9 cellular contexts compared by ENCODE assay signal in genomic region chr18:79525556-79526467, GRCh38.
DNase-seq lines count a peak whose midpoint lies in the region; ATAC-seq and TF ChIP-seq lines count a peak whose summit lies in the region.
"Had no signal": no experiment of that assay in that cellular context is flagged by ENCODE, and none has a peak within 500 bp of the region (broad histone marks: within the 10 kb centered on the region; RNA-seq: fewer than 3 reads in every experiment).

No MANE protein-coding gene starts in this region.

- no peak overlapping the region for H3K4me3 Mint-ChIP-seq in MCF 10A (ENCODE audit: unreplicated experiment)

- H3K9me3 ChIP-seq in breast epithelium = no peaks in the 10 kb centered on the region

- no peaks in the 10 kb centered on the region for H3K4me1 Mint-ChIP-seq in MCF 10A (ENCODE audit: insufficient read depth, unreplicated experiment)

- H3K4me3 ChIP-seq in breast epithelium = peak overlapping the region in 2 of 3 donors; percentile 20 to 45

- H3K36me3 ChIP-seq in breast epithelium = no peaks in the 10 kb centered on the region

- ATAC-seq in HG03039 (IDR thresholded peaks at IDR 0.05; ENCODE audit: unreplicated experiment) = no peak
- ATAC-seq: activated CD4-positive, CD25-positive, alpha-beta regulatory T cell treated with anti-CD3 and anti-CD28 coated beads, Interleukin-2, amount 50 U/mL, for 24 hours had no signal

- no peak overlapping the region for H3K27ac ChIP-seq in breast epithelium

- CTCF ChIA-PET in MCF 10A (lab: Yijun Ruan, JAX) = interaction anchor here (1.6 kb wide), 1 partner anchor 145 kb away, joined by 7 read pairs; no protein-coding TSS in a partner anchor

- intact Hi-C loops in breast epithelium (cut with DNase I; ENCODE audit: low total_unique reads) = loop anchor here (5.0 to 10.0 kb wide), 2 partner anchors 121 to 149 kb away; no protein-coding TSS in a partner anchor
- intact Hi-C loops in MCF 10A (cut with micrococcal nuclease) = loop anchor here (5.0 kb wide), 1 partner anchor 116 kb away; no protein-coding TSS in a partner anchor

- TF ChIP-seq POLR2A in breast epithelium (IDR thresholded peaks at IDR 0.05) = no peak

- peaks cover 0 to 8% of the 10 kb centered on the region in 2 donors for H3K4me1 ChIP-seq in breast epithelium

- DNase-seq in breast epithelium (ENCODE audit: low spot score in 2 of 2) (peak; percentile 33 to 75), MCF 10A (ENCODE audit: unreplicated experiment) (no peak), cerebellum (ENCODE audit: low spot score) (peak; percentile 16), mesenteric fat pad (ENCODE audit: low spot score) (peak; percentile 91), MV-4-11 (lab: John Stamatoyannopoulos, UW) (no peak), NCI-H146 treated with DMSO at 0.1 percent for 48 hours (lab: John Stamatoyannopoulos, UW; ENCODE audit: unreplicated experiment) (no peak), Kasumi-1 (lab: John Stamatoyannopoulos, UW) (no peak)

- no peaks in the 10 kb centered on the region for H3K9me3 Mint-ChIP-seq in MCF 10A (ENCODE audit: unreplicated experiment)

- H3K36me3 Mint-ChIP-seq in MCF 10A (ENCODE audit: insufficient read depth, unreplicated experiment) = no peaks in the 10 kb centered on the region

- H3K27me3 Mint-ChIP-seq in MCF 10A (ENCODE audit: insufficient read depth, unreplicated experiment) = no peaks in the 10 kb centered on the region

- no peak overlapping the region for H3K27ac Mint-ChIP-seq in MCF 10A (ENCODE audit: low read depth, unreplicated experiment)

- no TSS peak for BruUV-seq in MCF 10A (replicated peaks; lab: Mats Ljungman, UMichigan)

- H3K27me3 ChIP-seq in breast epithelium = no peaks in the 10 kb centered on the region

- TF ChIP-seq CTCF in breast epithelium (IDR thresholded peaks at IDR 0.05) (no peak), MCF 10A (IDR thresholded peaks at IDR 0.05; ENCODE audit: unreplicated experiment) (no peak)

- POLR2A ChIA-PET in MCF 10A (lab: Yijun Ruan, JAX) = no interaction called here

Comparison
In these comparisons a context has a peak if more than half of its experiments do, and no peak if none do; other contexts are left out.
1. DNase-seq: peak in breast epithelium (2 of 2), cerebellum (single experiment) and mesenteric fat pad (single experiment); none in MCF 10A (single experiment), MV-4-11 (single experiment), NCI-H146 treated with DMSO at 0.1 percent for 48 hours (single experiment) and Kasumi-1 (0 of 2).